Comparison of ENCODE assay signal across 11 cellular contexts in the genomic region with DNA sequence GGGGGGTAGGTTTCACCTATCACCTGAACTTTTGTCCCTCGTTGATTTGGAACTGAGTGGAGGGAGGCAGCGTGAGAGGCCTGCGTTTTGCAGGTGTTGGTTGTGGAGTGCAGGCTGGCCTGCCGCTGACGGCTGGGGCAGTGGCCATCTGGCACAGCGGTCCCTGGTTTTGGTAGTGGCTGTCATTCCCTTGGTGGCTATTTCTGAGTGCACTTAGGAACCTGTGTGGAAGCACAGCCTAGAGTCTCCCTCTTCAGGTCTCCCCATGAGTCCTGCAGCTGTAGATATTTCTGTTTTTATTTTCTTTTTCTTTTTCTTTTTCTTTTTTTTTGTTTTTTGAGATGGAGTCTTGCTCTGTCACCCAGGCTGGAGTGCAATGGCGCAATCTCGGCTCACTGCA.
DNase-seq lines count a peak whose midpoint lies in the region; ATAC-seq and TF ChIP-seq lines count a peak whose summit lies in the region.
"Had no signal": no experiment of that assay in that cellular context is flagged by ENCODE, and none has a peak within 500 bp of the region (broad histone marks: within the 10 kb centered on the region; RNA-seq: fewer than 3 reads in every experiment).

No MANE protein-coding gene starts in this region.

- H3K36me3 ChIP-seq in left lung = no peaks in the 10 kb centered on the region
- no peaks in the 10 kb centered on the region for H3K36me3 ChIP-seq in OCI-LY7 (ENCODE audit: insufficient read depth, low read length)

- no peak overlapping the region for H3K4me3 Mint-ChIP-seq in activated T-helper 1 cell treated with anti-CD3 and anti-CD28 coated beads, Interleukin-12 subunit alpha, Interleukin-12 subunit beta, Interleukin-2, Interleukin-4 antibody, amounts not matched to agents 30 ng/mL and 10 ng/mL and 1 ng/mL, durations not matched to agents 14 hours and 24 hours and 36 hours
- H3K4me3 Mint-ChIP-seq: activated T-helper 17 cell treated with anti-CD3 and anti-CD28 coated beads, Interleukin-2, amount 50 U/mL, for 72 hours; stimulated activated effector memory CD8-positive, alpha-beta T cell treated with anti-CD3 and anti-CD28 coated beads, Interleukin-12 subunit alpha, Interleukin-12 subunit beta, amount 100 ng/mL, for 72 hours had no signal

- CTCF ChIA-PET in OCI-LY7 (lab: Charles Lee; ENCODE audit: unreplicated experiment) = no interaction called here

- no peaks in the 10 kb centered on the region for H3K79me2 ChIP-seq in OCI-LY7 (ENCODE audit: insufficient read depth, low read depth, low read length)

- no peaks in the 10 kb centered on the region for H3K36me3 Mint-ChIP-seq in activated T-helper 1 cell treated with anti-CD3 and anti-CD28 coated beads, Interleukin-12 subunit alpha, Interleukin-12 subunit beta, Interleukin-2, Interleukin-4 antibody, amounts not matched to agents 30 ng/mL and 10 ng/mL and 1 ng/mL, durations not matched to agents 14 hours and 24 hours and 36 hours (ENCODE audit: low read depth)
- H3K36me3 Mint-ChIP-seq: stimulated activated effector memory CD8-positive, alpha-beta T cell treated with anti-CD3 and anti-CD28 coated beads, Interleukin-12 subunit alpha, Interleukin-12 subunit beta, amount 100 ng/mL, for 72 hours had no signal

- no peaks in the 10 kb centered on the region for H3K27me3 Mint-ChIP-seq in activated T-helper 1 cell treated with anti-CD3 and anti-CD28 coated beads, Interleukin-12 subunit alpha, Interleukin-12 subunit beta, Interleukin-2, Interleukin-4 antibody, amounts not matched to agents 30 ng/mL and 10 ng/mL and 1 ng/mL, durations not matched to agents 14 hours and 24 hours and 36 hours (ENCODE audit: insufficient read depth)
- H3K27me3 Mint-ChIP-seq: activated T-helper 17 cell treated with anti-CD3 and anti-CD28 coated beads, Interleukin-2, amount 50 U/mL, for 72 hours had no signal

- H3K27me3 ChIP-seq in left lung = no peaks in the 10 kb centered on the region

- no peak overlapping the region for H3K4me2 ChIP-seq in OCI-LY7 (ENCODE audit: low read length)

- H3K9me3 ChIP-seq in left lung = no peaks in the 10 kb centered on the region
- H3K9me3 ChIP-seq in OCI-LY7 (ENCODE audit: low read length) = no peaks in the 10 kb centered on the region

- no peaks in the 10 kb centered on the region for H3K9me3 Mint-ChIP-seq in activated T-helper 1 cell treated with anti-CD3 and anti-CD28 coated beads, Interleukin-12 subunit alpha, Interleukin-12 subunit beta, Interleukin-2, Interleukin-4 antibody, amounts not matched to agents 30 ng/mL and 10 ng/mL and 1 ng/mL, durations not matched to agents 14 hours and 24 hours and 36 hours
- H3K9me3 Mint-ChIP-seq: activated T-helper 17 cell treated with anti-CD3 and anti-CD28 coated beads, Interleukin-2, amount 50 U/mL, for 72 hours; stimulated activated effector memory CD8-positive, alpha-beta T cell treated with anti-CD3 and anti-CD28 coated beads, Interleukin-12 subunit alpha, Interleukin-12 subunit beta, amount 100 ng/mL, for 72 hours had no signal

- H3K4me3 ChIP-seq in LNCaP clone FGC (ENCODE audit: low read depth, low read length) (no peak overlapping the region), choroid plexus epithelial cell (ENCODE audit: low read depth, low read length) (no peak overlapping the region), left lung (no peak overlapping the region), OCI-LY7 (ENCODE audit: low read depth, low read length, poor library complexity, severe bottlenecking) (no peak overlapping the region)

- intact Hi-C loops in left lung (cut with DNase I) (no loop called here), OCI-LY7 (cut with micrococcal nuclease; ENCODE audit: unreplicated experiment) (no loop called here)
- intact Hi-C loops in activated T-helper 1 cell treated with anti-CD3 and anti-CD28 coated beads, Interleukin-12 subunit alpha, Interleukin-12 subunit beta, Interleukin-2, Interleukin-4 antibody, amounts not matched to agents 30 ng/mL and 10 ng/mL and 1 ng/mL, durations not matched to agents 14 hours and 24 hours and 36 hours (cut with micrococcal nuclease) = no loop called here

- TF ChIP-seq CTCF in LNCaP clone FGC (IDR thresholded peaks at IDR 0.05; ENCODE audit: control insufficient read depth, extremely low read depth, insufficient read depth) (peak; percentile 34), choroid plexus epithelial cell (conservative IDR thresholded peaks at IDR 0.05; ENCODE audit: low read depth, low read length) (peak; percentile 77), left lung (IDR thresholded peaks at IDR 0.05) (no peak), OCI-LY7 (conservative IDR thresholded peaks at IDR 0.05; ENCODE audit: low read length) (no peak)

- H3K27ac ChIP-seq in left lung (no peak overlapping the region), OCI-LY7 (ENCODE audit: low read depth, low read length, poor library complexity, severe bottlenecking) (no peak overlapping the region)

- H3K9me2 ChIP-seq in OCI-LY7 (ENCODE audit: insufficient read depth, low read length) = no peaks in the 10 kb centered on the region

- H3K4me1 ChIP-seq in left lung (no peaks in the 10 kb centered on the region), OCI-LY7 (ENCODE audit: insufficient read depth, low read length, poor library complexity, severe bottlenecking) (no peaks in the 10 kb centered on the region)

- BruUV-seq in OCI-LY7 (replicated peaks; lab: Mats Ljungman, UMichigan) = no TSS peak

- no peaks in the 10 kb centered on the region for H4K20me1 ChIP-seq in OCI-LY7 (ENCODE audit: insufficient read depth, low read length)

- no peak overlapping the region for H2AFZ ChIP-seq in OCI-LY7 (ENCODE audit: low read length)

- peak; percentile 73 for ATAC-seq in left lung
- ATAC-seq: activated T-helper 17 cell treated with anti-CD3 and anti-CD28 coated beads, Interleukin-2, amount 50 U/mL, for 72 hours; stimulated activated effector memory CD8-positive, alpha-beta T cell treated with anti-CD3 and anti-CD28 coated beads, Interleukin-12 subunit alpha, Interleukin-12 subunit beta, amount 100 ng/mL, for 72 hours had no signal

- DNase-seq in AG20443 (ENCODE audit: low spot score) = peak; percentile 46
- DNase-seq in LNCaP clone FGC (ENCODE audit: low read depth) = no peak
- peak; percentile 75 for DNase-seq in choroid plexus epithelial cell (ENCODE audit: low read depth)
- DNase-seq in left lung = no peak
- no peak for DNase-seq in DMS79 treated with DMSO at 0.1 percent for 48 hours (lab: John Stamatoyannopoulos, UW)
- DNase-seq in DMS153 (lab: John Stamatoyannopoulos, UW) = no peak
- DNase-seq in activated T-helper 1 cell treated with anti-CD3 and anti-CD28 coated beads, Interleukin-12 subunit alpha, Interleukin-12 subunit beta, Interleukin-2, Interleukin-4 antibody, amounts not matched to agents 30 ng/mL and 10 ng/mL and 1 ng/mL, durations not matched to agents 14 hours and 24 hours and 36 hours (ENCODE audit: low spot score) = no peak
- DNase-seq in OCI-LY7 (ENCODE audit: low spot score) = no peak
- DNase-seq: small intestine had no signal

- POLR2A ChIA-PET in OCI-LY7 (lab: Charles Lee) = no interaction called here

- H3K27ac Mint-ChIP-seq in activated T-helper 1 cell treated with anti-CD3 and anti-CD28 coated beads, Interleukin-12 subunit alpha, Interleukin-12 subunit beta, Interleukin-2, Interleukin-4 antibody, amounts not matched to agents 30 ng/mL and 10 ng/mL and 1 ng/mL, durations not matched to agents 14 hours and 24 hours and 36 hours = no peak overlapping the region
- H3K27ac Mint-ChIP-seq: activated T-helper 17 cell treated with anti-CD3 and anti-CD28 coated beads, Interleukin-2, amount 50 U/mL, for 72 hours; stimulated activated effector memory CD8-positive, alpha-beta T cell treated with anti-CD3 and anti-CD28 coated beads, Interleukin-12 subunit alpha, Interleukin-12 subunit beta, amount 100 ng/mL, for 72 hours had no signal

- H3K4me1 Mint-ChIP-seq in activated T-helper 1 cell treated with anti-CD3 and anti-CD28 coated beads, Interleukin-12 subunit alpha, Interleukin-12 subunit beta, Interleukin-2, Interleukin-4 antibody, amounts not matched to agents 30 ng/mL and 10 ng/mL and 1 ng/mL, durations not matched to agents 14 hours and 24 hours and 36 hours (ENCODE audit: low read depth) = no peaks in the 10 kb centered on the region
- H3K4me1 Mint-ChIP-seq: activated T-helper 17 cell treated with anti-CD3 and anti-CD28 coated beads, Interleukin-2, amount 50 U/mL, for 72 hours; stimulated activated effector memory CD8-positive, alpha-beta T cell treated with anti-CD3 and anti-CD28 coated beads, Interleukin-12 subunit alpha, Interleukin-12 subunit beta, amount 100 ng/mL, for 72 hours had no signal

Comparison
In these comparisons a context has a peak if more than half of its experiments do, and no peak if none do; other contexts are left out.
1. DNase-seq: peak in AG20443 (single experiment) and choroid plexus epithelial cell (single experiment); none in LNCaP clone FGC (single experiment), left lung (0 of 2), DMS79 treated with DMSO at 0.1 percent for 48 hours (single experiment), DMS153 (single experiment), activated T-helper 1 cell treated with anti-CD3 and anti-CD28 coated beads, Interleukin-12 subunit alpha, Interleukin-12 subunit beta, Interleukin-2, Interleukin-4 antibody, amounts not matched to agents 30 ng/mL and 10 ng/mL and 1 ng/mL, durations not matched to agents 14 hours and 24 hours and 36 hours (single experiment) and OCI-LY7 (single experiment).
2. CTCF ChIP-seq: peak in LNCaP clone FGC (single experiment) and choroid plexus epithelial cell (single experiment); none in left lung (0 of 2) and OCI-LY7 (single experiment).